ENCODE assay signal across 8 cellular contexts in genomic region chr17:4711671-4712111, GRCh38. TPM values are rescaled to one million over a fixed set of nuclear protein-coding genes. Genes with fewer than 3 reads are reported as not detected.
DNase-seq lines count a peak whose midpoint lies in the region; ATAC-seq and TF ChIP-seq lines count a peak whose summit lies in the region.

No MANE protein-coding gene starts in this region.

- H4K8ac ChIP-seq in mesendoderm (ENCODE audit: low read depth, low read length), result no peak overlapping the region

- no peak overlapping the region for H3K9ac ChIP-seq in HUES6 (ENCODE audit: low read length)
- no peak overlapping the region for H3K9ac ChIP-seq in mesendoderm (ENCODE audit: low read length)

- H3K9me3 ChIP-seq in HUES6 (ENCODE audit: control insufficient read depth, insufficient read depth, low read depth, low read length) (no peaks in the 10 kb centered on the region), mesodermal cell (ENCODE audit: control insufficient read depth, low read length) (no peaks in the 10 kb centered on the region), MG63 (no peaks in the 10 kb centered on the region)

- no peak overlapping the region for H3K18ac ChIP-seq in mesendoderm (ENCODE audit: low read length)

- H3K56ac ChIP-seq in mesendoderm (ENCODE audit: low read length), result no peak overlapping the region

- no peak overlapping the region for H4K5ac ChIP-seq in mesendoderm (ENCODE audit: low read length)

- H3K27me3 ChIP-seq in HUES6 (ENCODE audit: control insufficient read depth, insufficient read depth, low read length) (no peaks in the 10 kb centered on the region), MG63 (no peaks in the 10 kb centered on the region), mesendoderm (ENCODE audit: insufficient read depth, low read length, poor library complexity) (no peaks in the 10 kb centered on the region)

- H3K27ac ChIP-seq in 22Rv1 (peak overlapping the region; percentile 92), HUES6 (ENCODE audit: low read depth, low read length) (no peak overlapping the region), adipose tissue (ENCODE audit: low read depth, low read length) (peak overlapping the region; percentile 73), mesodermal cell (ENCODE audit: low read depth, low read length, severe bottlenecking) (no peak overlapping the region), mesendoderm (ENCODE audit: low read depth, low read length) (no peak overlapping the region)

- H3K23ac ChIP-seq in mesendoderm (ENCODE audit: low read length), result no peak overlapping the region

- H3K4me2 ChIP-seq in mesendoderm (ENCODE audit: low read length), result no peak overlapping the region

- H3K4ac ChIP-seq in mesendoderm (ENCODE audit: low read depth, low read length), result no peak overlapping the region

- H3K4me3 ChIP-seq in HUES6 (ENCODE audit: low read depth, low read length), result peak overlapping the region; percentile 64
- H3K4me3 ChIP-seq in mesodermal cell (ENCODE audit: extremely low read depth, insufficient read depth, low read length, poor library complexity, severe bottlenecking), result peak overlapping the region; percentile 76
- H3K4me3 ChIP-seq in MG63, result no peak overlapping the region
- no peak overlapping the region for H3K4me3 ChIP-seq in mesendoderm (ENCODE audit: low read length)

- H3K36me3 ChIP-seq in HUES6 (ENCODE audit: control insufficient read depth, insufficient read depth, low read length) (peaks cover 11% of the 10 kb centered on the region; the same call in 1 of the 2 replicates), mesodermal cell (ENCODE audit: control insufficient read depth, insufficient read depth, low read length) (no peaks in the 10 kb centered on the region), MG63 (no peaks in the 10 kb centered on the region), mesendoderm (ENCODE audit: control insufficient read depth, insufficient read depth, low read length) (no peaks in the 10 kb centered on the region)

- ATAC-seq in GM21737 (IDR thresholded peaks at IDR 0.05; ENCODE audit: unreplicated experiment), result no peak

- H3K79me2 ChIP-seq in mesendoderm (ENCODE audit: control insufficient read depth, insufficient read depth, low read length), result no peaks in the 10 kb centered on the region

- 35 to 68% (median 37%) methylated on average over 5 of the region's 5 CpGs for WGBS in adipose tissue, 3 donors
- 73 to 100% methylated on average over 1 to 4 of the region's 5 CpGs for WGBS in mesodermal cell (ENCODE audit: insufficient coverage in 2 of 2), 2 experiments
- WGBS in mesendoderm (ENCODE audit: extremely low coverage, insufficient coverage, low lambda C conversion rate), result no CpG with 5 or more reads among the region's 5 CpGs

- no peak overlapping the region for H2BK5ac ChIP-seq in mesendoderm (ENCODE audit: low read length)

- no peak overlapping the region for H2BK15ac ChIP-seq in mesendoderm (replicated peaks; ENCODE audit: low read depth)

- no peak overlapping the region for H2BK120ac ChIP-seq in mesendoderm (ENCODE audit: low read depth, low read length)

- H2AK5ac ChIP-seq in mesendoderm (ENCODE audit: low read length), result no peak overlapping the region

- TF ChIP-seq CTCF in 22Rv1 (IDR thresholded peaks at IDR 0.05), result no peak

- H3K79me1 ChIP-seq in mesendoderm (ENCODE audit: low read length), result no peaks in the 10 kb centered on the region

- DNase-seq in MG63 (no peak), mesendoderm (no peak), HuH-7 (ENCODE audit: low spot score) (no peak)

- H3K4me1 ChIP-seq in HUES6 (ENCODE audit: control insufficient read depth, insufficient read depth, low read length) (peaks cover 14% of the 10 kb centered on the region), mesodermal cell (ENCODE audit: control insufficient read depth, insufficient read depth, low read length, poor library complexity, severe bottlenecking) (peaks cover 6% of the 10 kb centered on the region), mesendoderm (ENCODE audit: control insufficient read depth, low read depth, low read length) (no peaks in the 10 kb centered on the region)

RNA-seq across cellular contexts. Expression of gene ARRB2, which starts 1.3 kb away (rescaled TPM):
- 10 to 100 TPM in 2 of 3 donors, 1 to 10 TPM in 1; 6.6 to 72.4 (median 43.6) TPM for polyA plus RNA-seq in adipose tissue
- 25.5 TPM for polyA plus RNA-seq in mesodermal cell (2013, experiment 1 of 2)
- polyA plus RNA-seq in mesodermal cell (2013, experiment 2 of 2), result 21.4 TPM
- total RNA-seq in MG63 (2014; rRNA removed; shearing (Covaris generic); ENCODE audit: low replicate concordance), result 5.7 and 10.5 TPM in 2 replicates
- 33.5 TPM for polyA plus RNA-seq in mesendoderm (2013, experiment 1 of 2)
- polyA plus RNA-seq in mesendoderm (2013, experiment 2 of 2), result 33.1 TPM

RNA-seq across cellular contexts. Expression of gene PELP1, which starts 7.8 kb away (rescaled TPM):
- 10 to 100 TPM; 13.3 to 29.1 (median 18.7) TPM for polyA plus RNA-seq in adipose tissue
- 64.5 TPM for polyA plus RNA-seq in mesodermal cell (2013, experiment 1 of 2)
- 49.0 TPM for polyA plus RNA-seq in mesodermal cell (2013, experiment 2 of 2)
- 13.6 and 15.7 TPM in 2 replicates for total RNA-seq in MG63 (2014; rRNA removed; shearing (Covaris generic); ENCODE audit: low replicate concordance)
- polyA plus RNA-seq in mesendoderm (2013, experiment 1 of 2), result 79.4 TPM
- 77.5 TPM for polyA plus RNA-seq in mesendoderm (2013, experiment 2 of 2)

RNA-seq across cellular contexts. Expression of gene MED11, which starts 19.5 kb away (rescaled TPM):
- polyA plus RNA-seq in adipose tissue, result 10 to 100 TPM; 19.2 to 36.9 (median 23.2) TPM
- 18.2 TPM for polyA plus RNA-seq in mesodermal cell (2013, experiment 1 of 2)
- polyA plus RNA-seq in mesodermal cell (2013, experiment 2 of 2), result 18.4 TPM
- 13.2 and 19.4 TPM in 2 replicates for total RNA-seq in MG63 (2014; rRNA removed; shearing (Covaris generic); ENCODE audit: low replicate concordance)
- 25.0 TPM for polyA plus RNA-seq in mesendoderm (2013, experiment 1 of 2)
- 26.6 TPM for polyA plus RNA-seq in mesendoderm (2013, experiment 2 of 2)

RNA-seq across cellular contexts. Expression of gene ZMYND15, which starts 27.9 kb away (rescaled TPM):
- polyA plus RNA-seq in adipose tissue, result under 1 TPM; 0.33 to 0.90 (median 0.56) TPM
- not detected for polyA plus RNA-seq in mesodermal cell (2013, experiment 1 of 2)
- not detected for polyA plus RNA-seq in mesodermal cell (2013, experiment 2 of 2)
- 0.30 and 0.33 TPM in 2 replicates for total RNA-seq in MG63 (2014; rRNA removed; shearing (Covaris generic); ENCODE audit: low replicate concordance)
- 0.11 TPM for polyA plus RNA-seq in mesendoderm (2013, experiment 1 of 2)
- polyA plus RNA-seq in mesendoderm (2013, experiment 2 of 2), result 0.08 TPM

RNA-seq across cellular contexts. Expression of gene CXCL16, which starts 28.0 kb away (rescaled TPM):
- polyA plus RNA-seq in adipose tissue, result 10 to 100 TPM in 2 of 3 donors, 1 to 10 TPM in 1; 6.6 to 13.3 (median 12.1) TPM
- 0.92 TPM for polyA plus RNA-seq in mesodermal cell (2013, experiment 1 of 2)
- 0.40 TPM for polyA plus RNA-seq in mesodermal cell (2013, experiment 2 of 2)
- total RNA-seq in MG63 (2014; rRNA removed; shearing (Covaris generic); ENCODE audit: low replicate concordance), result 1.8 and 3.7 TPM in 2 replicates
- 0.46 TPM for polyA plus RNA-seq in mesendoderm (2013, experiment 1 of 2)
- polyA plus RNA-seq in mesendoderm (2013, experiment 2 of 2), result 0.45 TPM

Comparison
In these comparisons a context has a peak if more than half of its experiments do, and no peak if none do; other contexts are left out.
1. H3K27ac ChIP-seq: peak in 22Rv1 (single experiment) and adipose tissue (single experiment); none in HUES6 (single experiment), mesodermal cell (single experiment) and mesendoderm (single experiment).
2. H3K4me3 ChIP-seq: peak in HUES6 (single experiment) and mesodermal cell (single experiment); none in MG63 (single experiment) and mesendoderm (single experiment).